10 cellular contexts compared by ENCODE assay signal in the genomic region with DNA sequence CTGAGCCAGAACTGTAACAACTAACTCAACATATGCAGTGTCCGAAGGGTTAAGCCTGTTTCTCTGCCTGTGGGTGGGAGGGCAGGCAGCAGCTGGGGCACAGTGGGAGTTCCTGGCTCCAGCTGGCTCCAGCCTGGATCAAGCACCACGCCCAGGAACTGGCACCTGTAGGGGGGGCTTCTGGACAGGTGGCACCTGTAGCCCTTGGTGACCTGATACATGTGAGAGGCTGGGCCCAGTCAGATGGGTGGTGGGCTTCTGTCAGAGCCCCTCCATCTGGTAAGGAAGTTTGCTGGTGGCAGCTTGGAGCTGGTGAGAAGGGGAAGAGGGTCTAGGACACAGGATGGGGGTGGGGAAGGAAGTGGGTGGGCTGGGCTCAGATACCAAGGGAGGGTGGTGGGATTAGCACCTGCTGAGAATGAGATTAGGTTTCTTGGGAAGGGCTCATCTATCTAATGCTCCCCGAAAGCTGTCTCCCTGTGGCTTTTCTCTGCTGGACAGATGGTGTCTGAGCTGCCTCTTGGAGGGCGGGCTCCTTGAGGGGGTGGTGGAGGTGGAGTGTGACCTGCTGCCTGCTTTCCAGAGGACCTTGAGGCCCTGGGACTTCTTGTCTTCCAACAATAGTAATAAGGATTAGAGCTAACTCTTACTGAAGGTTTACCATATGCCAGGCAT. TPM values are rescaled to one million over a fixed set of nuclear protein-coding genes. Genes with fewer than 3 reads are reported as not detected.
DNase-seq lines count a peak whose midpoint lies in the region; ATAC-seq and TF ChIP-seq lines count a peak whose summit lies in the region.
"Had no signal": no experiment of that assay in that cellular context is flagged by ENCODE, and none has a peak within 500 bp of the region (broad histone marks: within the 10 kb centered on the region; RNA-seq: fewer than 3 reads in every experiment).

No MANE protein-coding gene starts in this region.

- POLR2A ChIA-PET in WTC11 (lab: Charles Lee) = interaction anchor here (0.7 to 0.9 kb wide), 3 partner anchors 10 to 31 kb away, joined by 3 to 6 read pairs (median 4); no protein-coding TSS in a partner anchor

- H3K36me3 Mint-ChIP-seq in CD4-positive, CD25-positive, alpha-beta regulatory T cell = peaks cover 30% of the 10 kb centered on the region
- H3K36me3 Mint-ChIP-seq in IgD-negative memory B cell = peaks cover 5% of the 10 kb centered on the region
- H3K36me3 Mint-ChIP-seq in WTC11 = peaks cover 11% of the 10 kb centered on the region; the same call in 1 of the 2 replicates

- H3K9ac ChIP-seq in mesenchymal stem cell (ENCODE audit: low read length) = peak overlapping the region; percentile 53

- peaks cover 13 to 71% (median 45%) of the 10 kb centered on the region in 4 donors for H3K4me1 Mint-ChIP-seq in CD4-positive, CD25-positive, alpha-beta regulatory T cell
- H3K4me1 Mint-ChIP-seq in IgD-negative memory B cell = peaks cover 17 to 22% (median 18%) of the 10 kb centered on the region in 3 donors
- peaks cover 52% of the 10 kb centered on the region for H3K4me1 Mint-ChIP-seq in WTC11

- peak overlapping the region; percentile 86 for H4K91ac ChIP-seq in mesenchymal stem cell (ENCODE audit: low read length)

- no peak overlapping the region for H3K4me3 ChIP-seq in CD4-positive, CD25-positive, alpha-beta regulatory T cell (ENCODE audit: low read depth, low read length)
- H3K4me3 ChIP-seq in mesenchymal stem cell (ENCODE audit: insufficient read depth in 1 of 2, low read depth in 1 of 2, low read length in 2 of 2) = no peak overlapping the region

- no peaks in the 10 kb centered on the region for H3K9me3 Mint-ChIP-seq in CD4-positive, CD25-positive, alpha-beta regulatory T cell
- H3K9me3 Mint-ChIP-seq in IgD-negative memory B cell (no peaks in the 10 kb centered on the region), WTC11 (no peaks in the 10 kb centered on the region)

- peak overlapping the region; percentile 28 to 57 for H3K18ac ChIP-seq in mesenchymal stem cell (ENCODE audit: low read depth in 1 of 2, low read length in 2 of 2)

- H3K4me3 Mint-ChIP-seq in CD4-positive, CD25-positive, alpha-beta regulatory T cell = peak overlapping the region in 2 of 4 donors; percentile 5 to 74
- H3K4me3 Mint-ChIP-seq in IgD-negative memory B cell (no peak overlapping the region), WTC11 (no peak overlapping the region)

- DNase-seq in CD4-positive, CD25-positive, alpha-beta regulatory T cell = no peak
- DNase-seq in WTC11 (ENCODE audit: low spot score) (peak; percentile 29), mesenchymal stem cell (no peak), sciatic nerve (ENCODE audit: low spot score) (no peak)
- DNase-seq: activated CD4-positive, CD25-positive, alpha-beta regulatory T cell treated with anti-CD3 and anti-CD28 coated beads, Interleukin-2, amount 50 U/mL, for 72 hours had no signal

- no peaks in the 10 kb centered on the region for H3K9me3 ChIP-seq in CD4-positive, CD25-positive, alpha-beta regulatory T cell (ENCODE audit: control insufficient read depth in 2 of 2, low read length in 2 of 2)
- H3K9me3 ChIP-seq in mesenchymal stem cell (ENCODE audit: control insufficient read depth, low read length) = no peaks in the 10 kb centered on the region

- H3K27ac ChIP-seq in CD4-positive, CD25-positive, alpha-beta regulatory T cell (ENCODE audit: insufficient read depth, low read length, poor library complexity, severe bottlenecking) = peak overlapping the region; percentile 48
- H3K27ac ChIP-seq in mesenchymal stem cell (ENCODE audit: low read length, poor library complexity, severe bottlenecking) = peak overlapping the region; percentile 77

- peak overlapping the region; percentile 9 for H2BK120ac ChIP-seq in mesenchymal stem cell (ENCODE audit: low read depth, low read length)

- H3K4ac ChIP-seq in mesenchymal stem cell (ENCODE audit: low read depth in 1 of 2, low read length in 2 of 2) = no peak overlapping the region

- H3K27me3 ChIP-seq in CD4-positive, CD25-positive, alpha-beta regulatory T cell (ENCODE audit: control insufficient read depth, insufficient read depth, low read length) = no peaks in the 10 kb centered on the region
- H3K27me3 ChIP-seq in mesenchymal stem cell (ENCODE audit: control insufficient read depth in 1 of 2, insufficient read depth in 1 of 2, low read length in 2 of 2) = no peaks in the 10 kb centered on the region

- peak overlapping the region; percentile 91 for H2AK5ac ChIP-seq in mesenchymal stem cell (ENCODE audit: low read length, severe bottlenecking)

- no peak overlapping the region for H2BK15ac ChIP-seq in mesenchymal stem cell (ENCODE audit: low read depth, poor library complexity, severe bottlenecking)

- peak overlapping the region; percentile 21 for H2BK5ac ChIP-seq in mesenchymal stem cell (ENCODE audit: low read depth, low read length, poor library complexity, severe bottlenecking)

- peaks cover 39% of the 10 kb centered on the region for H3K4me1 ChIP-seq in CD4-positive, CD25-positive, alpha-beta regulatory T cell (ENCODE audit: control insufficient read depth, insufficient read depth, low read length, poor library complexity, severe bottlenecking)
- H3K4me1 ChIP-seq in mesenchymal stem cell (ENCODE audit: control insufficient read depth, insufficient read depth, low read depth, low read length) = peaks cover 43% of the 10 kb centered on the region

- no peaks in the 10 kb centered on the region for H3K27me3 Mint-ChIP-seq in CD4-positive, CD25-positive, alpha-beta regulatory T cell
- H3K27me3 Mint-ChIP-seq in IgD-negative memory B cell (no peaks in the 10 kb centered on the region), WTC11 (ENCODE audit: low read depth) (no peaks in the 10 kb centered on the region)

- H4K8ac ChIP-seq in mesenchymal stem cell (ENCODE audit: low read length) = no peak overlapping the region

- CTCF ChIA-PET in WTC11 (lab: Charles Lee) = interaction anchor here (0.6 to 6.4 kb wide), 11 partner anchors 8 to 132 kb away, joined by 3 to 61 read pairs (median 6); a partner anchor contains a TSS

- peak overlapping the region; percentile 72 to 76 (median 76) for H3K27ac Mint-ChIP-seq in CD4-positive, CD25-positive, alpha-beta regulatory T cell
- H3K27ac Mint-ChIP-seq in IgD-negative memory B cell (peak overlapping the region; percentile 40 to 87 (median 74)), WTC11 (peak overlapping the region; percentile 50)

- H2BK12ac ChIP-seq in mesenchymal stem cell (ENCODE audit: low read length in 2 of 2) = peak overlapping the region in 1 of 2 experiments; percentile 72

- H2AFZ ChIP-seq in mesenchymal stem cell (ENCODE audit: low read depth, low read length) = no peak overlapping the region

- H3K4me2 ChIP-seq in mesenchymal stem cell (ENCODE audit: low read length, poor library complexity, severe bottlenecking) = peak overlapping the region; percentile 32

- H3K23ac ChIP-seq in mesenchymal stem cell (ENCODE audit: low read length in 2 of 2) = no peak overlapping the region

- no peak overlapping the region for H3K14ac ChIP-seq in mesenchymal stem cell (ENCODE audit: low read length in 2 of 2)

- TF ChIP-seq CTCF in WTC11 (IDR thresholded peaks at IDR 0.05) = no peak

- peaks cover 10% of the 10 kb centered on the region for H3K36me3 ChIP-seq in CD4-positive, CD25-positive, alpha-beta regulatory T cell (ENCODE audit: control insufficient read depth, insufficient read depth, low read length)
- peaks cover 47 to 75% of the 10 kb centered on the region in 2 experiments for H3K36me3 ChIP-seq in mesenchymal stem cell (ENCODE audit: control insufficient read depth in 1 of 2, insufficient read depth in 2 of 2, low read depth in 1 of 2, low read length in 2 of 2)

- H3K79me1 ChIP-seq in mesenchymal stem cell (replicated peaks; ENCODE audit: low read length, poor library complexity, severe bottlenecking) = no peaks in the 10 kb centered on the region

- intact Hi-C loops in sciatic nerve (cut with DNase I) = no loop called here

- ATAC-seq in CD4-positive, CD25-positive, alpha-beta regulatory T cell (ENCODE audit: low read depth in 2 of 2) = no peak
- ATAC-seq in WTC11 (peak; percentile 52), GM19467 (IDR thresholded peaks at IDR 0.05; ENCODE audit: unreplicated experiment) (no peak), HG03175 (IDR thresholded peaks at IDR 0.05; ENCODE audit: unreplicated experiment) (no peak), HG03095 (IDR thresholded peaks at IDR 0.05; ENCODE audit: unreplicated experiment) (no peak), sciatic nerve (no peak)

- 76% methylated on average over 4 of the region's 4 CpGs for WGBS in mesenchymal stem cell

TF ChIP-seq in WTC11, 78 proteins besides CTCF, POLR2A, EP300 and RAD21:
- peak; percentile 95 for TF ChIP-seq ZNF423 (CRISPR knock-in tag; IDR thresholded peaks at IDR 0.05)
- no peak for TF ChIP-seq IRF2 (CRISPR knock-in tag; IDR thresholded peaks at IDR 0.05; ENCODE audit: borderline replicate concordance, low read depth)
- TF ChIP-seq SP1 (CRISPR knock-in tag; conservative IDR thresholded peaks at IDR 0.05) = 0 out of 2 replicates have a peak, but pooled peaks have one; percentile 22

RNA-seq across cellular contexts. Expression of a gene that starts 28.5 kb away (rescaled TPM):
- 38.1 TPM for total RNA-seq in CD4-positive, CD25-positive, alpha-beta regulatory T cell
- polyA plus RNA-seq in CD4-positive, CD25-positive, alpha-beta regulatory T cell = 10 to 100 TPM; 15.5 to 19.6 (median 17.3) TPM
- polyA plus RNA-seq in IgD-negative memory B cell = 9.8 TPM
- total RNA-seq in WTC11 (2021) (52.9 to 62.0 TPM (median 53.9 TPM) in 3 replicates), sciatic nerve (112 TPM)
- 116 TPM for polyA plus RNA-seq in mesenchymal stem cell (2013, experiment 1 of 2)
- polyA plus RNA-seq in mesenchymal stem cell (2013, experiment 2 of 2) = 114 TPM

RNA-seq across cellular contexts. Expression of a gene that starts 45.0 kb away (rescaled TPM):
- total RNA-seq in CD4-positive, CD25-positive, alpha-beta regulatory T cell = 5.4 TPM
- polyA plus RNA-seq in CD4-positive, CD25-positive, alpha-beta regulatory T cell = 1 to 10 TPM; 3.1 to 6.3 (median 3.8) TPM
- 0.49 TPM for polyA plus RNA-seq in IgD-negative memory B cell
- total RNA-seq in WTC11 (2021) = 113 to 123 TPM (median 115 TPM) in 3 replicates
- 20.9 TPM for polyA plus RNA-seq in mesenchymal stem cell (2013, experiment 1 of 2)
- 21.1 TPM for polyA plus RNA-seq in mesenchymal stem cell (2013, experiment 2 of 2)
- 0.71 TPM for total RNA-seq in sciatic nerve

RNA-seq across cellular contexts. Expression of a gene that starts 56.4 kb away (rescaled TPM):
- total RNA-seq in CD4-positive, CD25-positive, alpha-beta regulatory T cell = not detected
- polyA plus RNA-seq in CD4-positive, CD25-positive, alpha-beta regulatory T cell = not detected
- polyA plus RNA-seq in IgD-negative memory B cell = 0.38 TPM
- total RNA-seq in WTC11 (2021) (0.44 TPM in 1 of 3 replicates, not detected in the others), sciatic nerve (8.3 TPM)
- polyA plus RNA-seq in mesenchymal stem cell (2013, experiment 1 of 2) = not detected
- not detected for polyA plus RNA-seq in mesenchymal stem cell (2013, experiment 2 of 2)
- total RNA-seq: fibroblast of lung had no signal
- polyA plus RNA-seq: fibroblast of lung had no signal

Comparison
In these comparisons a context has a peak if more than half of its experiments do, and no peak if none do; other contexts are left out.
1. RNA of a gene that starts 45.0 kb away (total RNA-seq): 113 to 123 TPM in WTC11; 5.4 TPM in CD4-positive, CD25-positive, alpha-beta regulatory T cell (single experiment) and 0.71 TPM in sciatic nerve (single experiment); every median in the first group is over 10 times any median in the second.
2. Peak in every context shown above with its lines, with median percentiles within 50 percentile points of each other: H3K27ac Mint-ChIP-seq.